In the genomic region with DNA sequence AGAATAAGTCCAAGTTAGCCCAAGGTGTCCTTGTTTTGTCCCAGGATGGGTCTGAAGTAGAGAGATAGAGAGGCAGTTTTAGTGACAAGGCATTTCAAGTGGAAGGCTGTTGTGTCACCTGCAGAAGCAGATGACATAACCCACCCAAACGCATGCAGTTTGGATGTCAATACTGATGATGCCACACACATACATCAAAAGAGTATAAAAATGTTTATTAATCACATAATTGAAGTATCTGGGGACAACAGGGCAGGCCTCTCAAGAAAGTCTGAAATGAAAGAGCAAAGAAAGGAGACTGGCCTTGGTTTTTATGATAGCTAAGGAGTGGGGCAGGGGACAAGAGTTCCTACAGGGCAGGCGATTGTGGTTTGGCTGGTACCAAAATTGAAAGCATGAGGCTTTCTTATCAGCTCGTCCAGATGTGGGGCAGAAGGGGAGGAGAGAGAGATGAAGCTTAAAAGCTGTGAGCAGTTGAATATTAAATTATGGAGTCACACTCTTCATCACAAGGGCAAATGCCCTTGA, we compare ENCODE assay signal across 1 cellular context.
A peak's percentile ranks its signal among the peaks of the same experiment; 100 is the strongest.
TF ChIP-seq lines count a peak whose summit lies in the region.

No MANE protein-coding gene starts in this region.

TF ChIP-seq in K562, 482 proteins besides CTCF, POLR2A, EP300 and RAD21 (continued from another document and continues in another):
- TF ChIP-seq TCF3 (CRISPR knock-in tag; IDR thresholded peaks at IDR 0.05) (peak; percentile 86), RBM14 (IDR thresholded peaks at IDR 0.05; ENCODE audit: borderline replicate concordance, insufficient read depth, low read depth, low read length) (no peak), COPS2 (conservative IDR thresholded peaks at IDR 0.05) (no peak), HIVEP1 (CRISPR knock-in tag; IDR thresholded peaks at IDR 0.05) (no peak), PHB (CRISPR knock-in tag; IDR thresholded peaks at IDR 0.05) (no peak), POLR3A (IDR thresholded peaks at IDR 0.05; ENCODE audit: borderline replicate concordance, extremely low read depth, insufficient read depth, insufficient read length) (no peak), PCBP2 (IDR thresholded peaks at IDR 0.05; ENCODE audit: low read depth, low read length, poor library complexity, severe bottlenecking) (no peak), NCOA4 (IDR thresholded peaks at IDR 0.05; ENCODE audit: partially characterized antibody) (no peak), CEBPB (tag; IDR thresholded peaks at IDR 0.05) (peak; percentile 79), ZNF12 (CRISPR knock-in tag; IDR thresholded peaks at IDR 0.05) (no peak), NCOA2 (IDR thresholded peaks at IDR 0.05; ENCODE audit: partially characterized antibody in 2 of 2) (no peak), PHF21A (IDR thresholded peaks at IDR 0.05; ENCODE audit: borderline replicate concordance, low read depth) (no peak), ZNF217 (CRISPR knock-in tag; IDR thresholded peaks at IDR 0.05) (no peak), ZFP1 (CRISPR knock-in tag; IDR thresholded peaks at IDR 0.05) (no peak), HSF4 (CRISPR knock-in tag; IDR thresholded peaks at IDR 0.05; ENCODE audit: borderline replicate concordance) (no peak), RB1 (IDR thresholded peaks at IDR 0.05; ENCODE audit: low read depth) (no peak), HOXB6 (CRISPR knock-in tag; IDR thresholded peaks at IDR 0.05; ENCODE audit: borderline replicate concordance) (no peak), SMAD4 (CRISPR knock-in tag; conservative IDR thresholded peaks at IDR 0.05) (no peak; the same call in 1 of the 2 replicates), ZNF24 (IDR thresholded peaks at IDR 0.05) (no peak), ZNF57 (CRISPR knock-in tag; IDR thresholded peaks at IDR 0.05) (no peak), ZNF274 (IDR thresholded peaks at IDR 0.05; ENCODE audit: borderline replicate concordance, low read depth, low read length) (no peak; the same call in 1 of the 2 replicates), ZNF408 (CRISPR knock-in tag; IDR thresholded peaks at IDR 0.05; ENCODE audit: low read depth) (no peak), YY1 (IDR thresholded peaks at IDR 0.05; ENCODE audit: borderline replicate concordance in 1 of 3, control insufficient read depth in 1 of 3, extremely low read depth in 1 of 3, insufficient read depth in 3 of 3, insufficient read length in 1 of 3, insufficient replicate concordance in 2 of 3, low read depth in 1 of 3, low read length in 2 of 3) (no peak), SMARCB1 (IDR thresholded peaks at IDR 0.05; ENCODE audit: insufficient read length, low read depth) (no peak), NR3C1 (CRISPR knock-in tag; IDR thresholded peaks at IDR 0.05) (no peak), NR2C2 (CRISPR knock-in tag; IDR thresholded peaks at IDR 0.05) (no peak), NR2C2 (tag; IDR thresholded peaks at IDR 0.05) (no peak), CBX5 (IDR thresholded peaks at IDR 0.05; ENCODE audit: borderline replicate concordance, low read depth) (no peak), FIP1L1 (IDR thresholded peaks at IDR 0.05; ENCODE audit: low read depth, low read length, poor library complexity, severe bottlenecking) (no peak), HDGF (IDR thresholded peaks at IDR 0.05) (no peak), ZNF212 (CRISPR knock-in tag; IDR thresholded peaks at IDR 0.05) (no peak), ZFP36 (IDR thresholded peaks at IDR 0.05; ENCODE audit: low read depth, low read length, partially characterized antibody) (no peak), ZNF174 (CRISPR knock-in tag; IDR thresholded peaks at IDR 0.05) (no peak), FOS (IDR thresholded peaks at IDR 0.05; ENCODE audit: extremely low read depth, insufficient read length) (no peak), SMARCA4 (IDR thresholded peaks at IDR 0.05) (peak; percentile 92)
- TF ChIP-seq, protein P1, sequence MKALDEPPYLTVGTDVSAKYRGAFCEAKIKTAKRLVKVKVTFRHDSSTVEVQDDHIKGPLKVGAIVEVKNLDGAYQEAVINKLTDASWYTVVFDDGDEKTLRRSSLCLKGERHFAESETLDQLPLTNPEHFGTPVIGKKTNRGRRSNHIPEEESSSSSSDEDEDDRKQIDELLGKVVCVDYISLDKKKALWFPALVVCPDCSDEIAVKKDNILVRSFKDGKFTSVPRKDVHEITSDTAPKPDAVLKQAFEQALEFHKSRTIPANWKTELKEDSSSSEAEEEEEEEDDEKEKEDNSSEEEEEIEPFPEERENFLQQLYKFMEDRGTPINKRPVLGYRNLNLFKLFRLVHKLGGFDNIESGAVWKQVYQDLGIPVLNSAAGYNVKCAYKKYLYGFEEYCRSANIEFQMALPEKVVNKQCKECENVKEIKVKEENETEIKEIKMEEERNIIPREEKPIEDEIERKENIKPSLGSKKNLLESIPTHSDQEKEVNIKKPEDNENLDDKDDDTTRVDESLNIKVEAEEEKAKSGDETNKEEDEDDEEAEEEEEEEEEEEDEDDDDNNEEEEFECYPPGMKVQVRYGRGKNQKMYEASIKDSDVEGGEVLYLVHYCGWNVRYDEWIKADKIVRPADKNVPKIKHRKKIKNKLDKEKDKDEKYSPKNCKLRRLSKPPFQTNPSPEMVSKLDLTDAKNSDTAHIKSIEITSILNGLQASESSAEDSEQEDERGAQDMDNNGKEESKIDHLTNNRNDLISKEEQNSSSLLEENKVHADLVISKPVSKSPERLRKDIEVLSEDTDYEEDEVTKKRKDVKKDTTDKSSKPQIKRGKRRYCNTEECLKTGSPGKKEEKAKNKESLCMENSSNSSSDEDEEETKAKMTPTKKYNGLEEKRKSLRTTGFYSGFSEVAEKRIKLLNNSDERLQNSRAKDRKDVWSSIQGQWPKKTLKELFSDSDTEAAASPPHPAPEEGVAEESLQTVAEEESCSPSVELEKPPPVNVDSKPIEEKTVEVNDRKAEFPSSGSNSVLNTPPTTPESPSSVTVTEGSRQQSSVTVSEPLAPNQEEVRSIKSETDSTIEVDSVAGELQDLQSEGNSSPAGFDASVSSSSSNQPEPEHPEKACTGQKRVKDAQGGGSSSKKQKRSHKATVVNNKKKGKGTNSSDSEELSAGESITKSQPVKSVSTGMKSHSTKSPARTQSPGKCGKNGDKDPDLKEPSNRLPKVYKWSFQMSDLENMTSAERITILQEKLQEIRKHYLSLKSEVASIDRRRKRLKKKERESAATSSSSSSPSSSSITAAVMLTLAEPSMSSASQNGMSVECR (CRISPR knock-in tag; IDR thresholded peaks at IDR 0.05), result no peak
- TF ChIP-seq, protein P2, sequence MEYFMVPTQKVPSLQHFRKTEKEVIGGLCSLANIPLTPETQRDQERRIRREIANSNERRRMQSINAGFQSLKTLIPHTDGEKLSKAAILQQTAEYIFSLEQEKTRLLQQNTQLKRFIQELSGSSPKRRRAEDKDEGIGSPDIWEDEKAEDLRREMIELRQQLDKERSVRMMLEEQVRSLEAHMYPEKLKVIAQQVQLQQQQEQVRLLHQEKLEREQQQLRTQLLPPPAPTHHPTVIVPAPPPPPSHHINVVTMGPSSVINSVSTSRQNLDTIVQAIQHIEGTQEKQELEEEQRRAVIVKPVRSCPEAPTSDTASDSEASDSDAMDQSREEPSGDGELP (CRISPR knock-in tag; IDR thresholded peaks at IDR 0.05; ENCODE audit: borderline replicate concordance), result no peak
- TF ChIP-seq, protein P3, sequence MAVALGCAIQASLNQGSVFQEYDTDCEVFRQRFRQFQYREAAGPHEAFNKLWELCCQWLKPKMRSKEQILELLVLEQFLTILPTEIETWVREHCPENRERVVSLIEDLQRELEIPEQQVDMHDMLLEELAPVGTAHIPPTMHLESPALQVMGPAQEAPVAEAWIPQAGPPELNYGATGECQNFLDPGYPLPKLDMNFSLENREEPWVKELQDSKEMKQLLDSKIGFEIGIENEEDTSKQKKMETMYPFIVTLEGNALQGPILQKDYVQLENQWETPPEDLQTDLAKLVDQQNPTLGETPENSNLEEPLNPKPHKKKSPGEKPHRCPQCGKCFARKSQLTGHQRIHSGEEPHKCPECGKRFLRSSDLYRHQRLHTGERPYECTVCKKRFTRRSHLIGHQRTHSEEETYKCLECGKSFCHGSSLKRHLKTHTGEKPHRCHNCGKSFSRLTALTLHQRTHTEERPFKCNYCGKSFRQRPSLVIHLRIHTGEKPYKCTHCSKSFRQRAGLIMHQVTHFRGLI (CRISPR knock-in tag; IDR thresholded peaks at IDR 0.05), result no peak
- TF ChIP-seq, protein P4, sequence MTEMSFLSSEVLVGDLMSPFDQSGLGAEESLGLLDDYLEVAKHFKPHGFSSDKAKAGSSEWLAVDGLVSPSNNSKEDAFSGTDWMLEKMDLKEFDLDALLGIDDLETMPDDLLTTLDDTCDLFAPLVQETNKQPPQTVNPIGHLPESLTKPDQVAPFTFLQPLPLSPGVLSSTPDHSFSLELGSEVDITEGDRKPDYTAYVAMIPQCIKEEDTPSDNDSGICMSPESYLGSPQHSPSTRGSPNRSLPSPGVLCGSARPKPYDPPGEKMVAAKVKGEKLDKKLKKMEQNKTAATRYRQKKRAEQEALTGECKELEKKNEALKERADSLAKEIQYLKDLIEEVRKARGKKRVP (CRISPR knock-in tag; IDR thresholded peaks at IDR 0.05), result no peak
- TF ChIP-seq, protein P5, sequence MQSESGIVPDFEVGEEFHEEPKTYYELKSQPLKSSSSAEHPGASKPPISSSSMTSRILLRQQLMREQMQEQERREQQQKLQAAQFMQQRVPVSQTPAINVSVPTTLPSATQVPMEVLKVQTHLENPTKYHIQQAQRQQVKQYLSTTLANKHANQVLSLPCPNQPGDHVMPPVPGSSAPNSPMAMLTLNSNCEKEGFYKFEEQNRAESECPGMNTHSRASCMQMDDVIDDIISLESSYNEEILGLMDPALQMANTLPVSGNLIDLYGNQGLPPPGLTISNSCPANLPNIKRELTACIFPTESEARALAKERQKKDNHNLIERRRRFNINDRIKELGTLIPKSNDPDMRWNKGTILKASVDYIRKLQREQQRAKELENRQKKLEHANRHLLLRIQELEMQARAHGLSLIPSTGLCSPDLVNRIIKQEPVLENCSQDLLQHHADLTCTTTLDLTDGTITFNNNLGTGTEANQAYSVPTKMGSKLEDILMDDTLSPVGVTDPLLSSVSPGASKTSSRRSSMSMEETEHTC (IDR thresholded peaks at IDR 0.05), result peak; percentile 55
- TF ChIP-seq, protein P6, sequence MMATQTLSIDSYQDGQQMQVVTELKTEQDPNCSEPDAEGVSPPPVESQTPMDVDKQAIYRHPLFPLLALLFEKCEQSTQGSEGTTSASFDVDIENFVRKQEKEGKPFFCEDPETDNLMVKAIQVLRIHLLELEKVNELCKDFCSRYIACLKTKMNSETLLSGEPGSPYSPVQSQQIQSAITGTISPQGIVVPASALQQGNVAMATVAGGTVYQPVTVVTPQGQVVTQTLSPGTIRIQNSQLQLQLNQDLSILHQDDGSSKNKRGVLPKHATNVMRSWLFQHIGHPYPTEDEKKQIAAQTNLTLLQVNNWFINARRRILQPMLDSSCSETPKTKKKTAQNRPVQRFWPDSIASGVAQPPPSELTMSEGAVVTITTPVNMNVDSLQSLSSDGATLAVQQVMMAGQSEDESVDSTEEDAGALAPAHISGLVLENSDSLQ (IDR thresholded peaks at IDR 0.05), result peak; percentile 33; the same call in 1 of the 2 replicates
- TF ChIP-seq, protein P7, sequence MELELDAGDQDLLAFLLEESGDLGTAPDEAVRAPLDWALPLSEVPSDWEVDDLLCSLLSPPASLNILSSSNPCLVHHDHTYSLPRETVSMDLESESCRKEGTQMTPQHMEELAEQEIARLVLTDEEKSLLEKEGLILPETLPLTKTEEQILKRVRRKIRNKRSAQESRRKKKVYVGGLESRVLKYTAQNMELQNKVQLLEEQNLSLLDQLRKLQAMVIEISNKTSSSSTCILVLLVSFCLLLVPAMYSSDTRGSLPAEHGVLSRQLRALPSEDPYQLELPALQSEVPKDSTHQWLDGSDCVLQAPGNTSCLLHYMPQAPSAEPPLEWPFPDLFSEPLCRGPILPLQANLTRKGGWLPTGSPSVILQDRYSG (tag; conservative IDR thresholded peaks at IDR 0.05; ENCODE audit: low read depth), result 0 out of 2 replicates have a peak, but pooled peaks have one; percentile 13
